21 cellular contexts compared by ENCODE assay signal in genomic region chr4:1003271-1004070, GRCh38. TPM values are rescaled to one million over a fixed set of nuclear protein-coding genes. Genes with fewer than 3 reads are reported as not detected.
A peak's percentile ranks its signal among the peaks of the same experiment; 100 is the strongest.
DNase-seq lines count a peak whose midpoint lies in the region; ATAC-seq and TF ChIP-seq lines count a peak whose summit lies in the region.
"Had no signal": no experiment of that assay in that cellular context is flagged by ENCODE, and none has a peak within 500 bp of the region (broad histone marks: within the 10 kb centered on the region; RNA-seq: fewer than 3 reads in every experiment).

No MANE protein-coding gene starts in this region.

- H3K4me3 ChIP-seq in H7 (ENCODE audit: insufficient read depth, low read depth, low read length) (peak overlapping the region; percentile 29; the same call in 1 of the 2 replicates), ectodermal cell (ENCODE audit: insufficient read depth, low read depth, low read length) (peak overlapping the region; percentile 5), neural progenitor cell (peak overlapping the region; percentile 40)

- peaks cover 5% of the 10 kb centered on the region for H3K4me1 Mint-ChIP-seq in neural progenitor cell
- H3K4me1 Mint-ChIP-seq in natural killer cell treated with Interleukin-12 subunit alpha and Interleukin-12 subunit beta and Interleukin-15 and Interleukin-18, amount 100 ng/mL, for 72 hours (ENCODE audit: low read depth in 2 of 2) = peaks cover 0 to 4% of the 10 kb centered on the region in 2 donors

- H2AFZ ChIP-seq in neural progenitor cell (replicated peaks) = no peak overlapping the region

- no peaks in the 10 kb centered on the region for H3K36me3 ChIP-seq in H7 (replicated peaks; ENCODE audit: control insufficient read depth, insufficient read depth, low read length)
- no peaks in the 10 kb centered on the region for H3K36me3 ChIP-seq in ectodermal cell (ENCODE audit: control insufficient read depth, insufficient read depth, low read length)
- H3K36me3 ChIP-seq in neural progenitor cell = no peaks in the 10 kb centered on the region

- H3K9ac ChIP-seq in neural progenitor cell = no peak overlapping the region

- no peak for TF ChIP-seq CTCF in neural progenitor cell (IDR thresholded peaks at IDR 0.05)

- WGBS in ectodermal cell, 2 experiments = 32 to 33% methylated on average over 63 of the region's 63 CpGs

- H3K27me3 ChIP-seq in H7 (ENCODE audit: control insufficient read depth, insufficient read depth, low read length) = peaks cover 39% of the 10 kb centered on the region
- peaks cover 100% of the 10 kb centered on the region for H3K27me3 ChIP-seq in ectodermal cell (ENCODE audit: control insufficient read depth, insufficient read depth, low read length, poor library complexity, severe bottlenecking)
- H3K27me3 ChIP-seq in neural progenitor cell = peaks cover 100% of the 10 kb centered on the region

- H3K79me2 ChIP-seq in neural progenitor cell (ENCODE audit: low read depth) = no peaks in the 10 kb centered on the region

- H4K20me1 ChIP-seq in neural progenitor cell (ENCODE audit: low read depth) = peaks cover 33% of the 10 kb centered on the region

- no peak overlapping the region for H3K4me3 Mint-ChIP-seq in neural progenitor cell
- H3K4me3 Mint-ChIP-seq in natural killer cell treated with Interleukin-12 subunit alpha and Interleukin-12 subunit beta and Interleukin-15 and Interleukin-18, amount 100 ng/mL, for 72 hours = no peak overlapping the region
- H3K4me3 Mint-ChIP-seq: activated CD8-positive, alpha-beta T cell treated with anti-CD3 and anti-CD28 coated beads, Interleukin-2, amount 10 ng/mL, durations not matched to agents 7 days and 5 days; memory B cell had no signal

- DNase-seq in H7 (peak; percentile 87), neural progenitor cell (ENCODE audit: low spot score) (peak; percentile 62), DMS114 treated with DMSO at 0.1 percent for 48 hours (lab: John Stamatoyannopoulos, UW; ENCODE audit: unreplicated experiment) (no peak), T-helper 9 cell (no peak)
- no peak for DNase-seq in natural killer cell treated with Interleukin-12 subunit alpha and Interleukin-12 subunit beta and Interleukin-15 and Interleukin-18, amount 100 ng/mL, for 72 hours (ENCODE audit: low spot score)
- DNase-seq: activated CD8-positive, alpha-beta T cell treated with anti-CD3 and anti-CD28 coated beads, Interleukin-2, amount 10 ng/mL, durations not matched to agents 7 days and 5 days; activated naive CD4-positive, alpha-beta T cell treated with Interleukin-2 at 50 U/mL for 16 hours; activated T-cell treated with anti-CD3 and anti-CD28 coated beads, Interleukin-2, amount 50 U/mL, for 1 hour; amniotic stem cell; foreskin fibroblast; hippocampal formation; IMR-90; kidney glomerular epithelial cell; NCI-H1436; stimulated activated CD4-positive, alpha-beta T cell treated with anti-CD3 and anti-CD28 coated beads, Interleukin-12 subunit alpha, Interleukin-12 subunit beta, amount 100 ng/mL, for 4 hours; stimulated activated CD8-positive, alpha-beta memory T cell treated with anti-CD3 and anti-CD28 coated beads, Interleukin-4, amount 100 ng/mL, for 48 hours had no signal

- H3K27me3 Mint-ChIP-seq in neural progenitor cell (ENCODE audit: insufficient read depth, low read depth) = peaks cover 60% of the 10 kb centered on the region
- peaks cover 28 to 31% of the 10 kb centered on the region in 2 donors for H3K27me3 Mint-ChIP-seq in natural killer cell treated with Interleukin-12 subunit alpha and Interleukin-12 subunit beta and Interleukin-15 and Interleukin-18, amount 100 ng/mL, for 72 hours

- H3K9me3 Mint-ChIP-seq in neural progenitor cell = peaks cover 12% of the 10 kb centered on the region
- no peaks in the 10 kb centered on the region for H3K9me3 Mint-ChIP-seq in natural killer cell treated with Interleukin-12 subunit alpha and Interleukin-12 subunit beta and Interleukin-15 and Interleukin-18, amount 100 ng/mL, for 72 hours
- H3K9me3 Mint-ChIP-seq: memory B cell had no signal

- H3K27ac ChIP-seq in ectodermal cell (ENCODE audit: insufficient read depth, low read depth, low read length, poor library complexity, severe bottlenecking) (no peak overlapping the region), neural progenitor cell (no peak overlapping the region)
- H3K27ac ChIP-seq: epithelial cell of prostate, RWPE1 had no signal

- no peak overlapping the region for H3K27ac Mint-ChIP-seq in neural progenitor cell
- H3K27ac Mint-ChIP-seq in natural killer cell treated with Interleukin-12 subunit alpha and Interleukin-12 subunit beta and Interleukin-15 and Interleukin-18, amount 100 ng/mL, for 72 hours = no peak overlapping the region
- H3K27ac Mint-ChIP-seq: activated CD8-positive, alpha-beta T cell treated with anti-CD3 and anti-CD28 coated beads, Interleukin-2, amount 10 ng/mL, durations not matched to agents 7 days and 5 days; memory B cell had no signal

- H3K4me1 ChIP-seq in ectodermal cell (ENCODE audit: control insufficient read depth, insufficient read depth, low read length) (no peaks in the 10 kb centered on the region), neural progenitor cell (peaks cover 5% of the 10 kb centered on the region)

- H3K9me3 ChIP-seq in ectodermal cell (ENCODE audit: control insufficient read depth, low read length) = no peaks in the 10 kb centered on the region
- no peaks in the 10 kb centered on the region for H3K9me3 ChIP-seq in neural progenitor cell (ENCODE audit: low read depth)

- peaks cover 4% of the 10 kb centered on the region for H3K36me3 Mint-ChIP-seq in neural progenitor cell
- H3K36me3 Mint-ChIP-seq in natural killer cell treated with Interleukin-12 subunit alpha and Interleukin-12 subunit beta and Interleukin-15 and Interleukin-18, amount 100 ng/mL, for 72 hours = peaks cover 5% of the 10 kb centered on the region
- H3K36me3 Mint-ChIP-seq: memory B cell had no signal

- H3K4me2 ChIP-seq in neural progenitor cell = peak overlapping the region; percentile 72

- ATAC-seq in natural killer cell treated with Interleukin-12 subunit alpha and Interleukin-12 subunit beta and Interleukin-15 and Interleukin-18, amount 100 ng/mL, for 72 hours = no peak
- ATAC-seq: activated CD4-positive, CD25-positive, alpha-beta regulatory T cell treated with anti-CD3 and anti-CD28 coated beads, Interleukin-2, amount 50 U/mL, for 24 hours; activated CD8-positive, alpha-beta T cell treated with anti-CD3 and anti-CD28 coated beads, Interleukin-2, amount 10 ng/mL, durations not matched to agents 7 days and 5 days had no signal

- no peaks in the 10 kb centered on the region for H3F3A ChIP-seq in neural progenitor cell (ENCODE audit: low read depth)

RNA-seq across cellular contexts. Expression of gene FGFRL1, which starts 8.0 kb away (rescaled TPM):
- 23.3 and 39.1 TPM in 2 replicates for total RNA-seq in H7 (2014; rRNA removed; shearing (Covaris generic))
- polyA plus RNA-seq in ectodermal cell (2013, experiment 1 of 4) = 9.9 TPM
- polyA plus RNA-seq in ectodermal cell (2013, experiment 2 of 4) = 13.8 TPM
- 12.4 TPM for polyA plus RNA-seq in ectodermal cell (2013, experiment 3 of 4)
- polyA plus RNA-seq in ectodermal cell (2013, experiment 4 of 4) = 13.9 TPM
- 9.6 and 27.4 TPM in 2 replicates for total RNA-seq in neural progenitor cell (ENCODE audit: low replicate concordance)
- total RNA-seq in natural killer cell treated with Interleukin-12 subunit alpha and Interleukin-12 subunit beta and Interleukin-15 and Interleukin-18, amount 100 ng/mL, for 72 hours = 10 to 100 TPM; 15.2 to 16.6 TPM

RNA-seq across cellular contexts. Expression of gene SLC26A1, which starts 10.3 kb away (rescaled TPM):
- total RNA-seq in H7 (2014; rRNA removed; shearing (Covaris generic)) = 0.03 and 0.30 TPM in 2 replicates
- polyA plus RNA-seq in ectodermal cell (2013, experiment 1 of 4) = 0.24 TPM
- polyA plus RNA-seq in ectodermal cell (2013, experiment 2 of 4) = 0.09 TPM
- 0.21 TPM for polyA plus RNA-seq in ectodermal cell (2013, experiment 3 of 4)
- 0.28 TPM for polyA plus RNA-seq in ectodermal cell (2013, experiment 4 of 4)
- total RNA-seq in neural progenitor cell (ENCODE audit: low replicate concordance) = 0.19 TPM in 1 of 2 replicates, not detected in the other
- under 1 TPM in 1 of 2 donors, not detected in 1; 0.88 TPM for total RNA-seq in natural killer cell treated with Interleukin-12 subunit alpha and Interleukin-12 subunit beta and Interleukin-15 and Interleukin-18, amount 100 ng/mL, for 72 hours
- total RNA-seq: IMR-90 had no signal

RNA-seq across cellular contexts. Expression of gene IDUA, which starts 16.6 kb away (rescaled TPM):
- 4.6 TPM in 2 replicates for total RNA-seq in H7 (2014; rRNA removed; shearing (Covaris generic))
- 2.9 TPM for polyA plus RNA-seq in ectodermal cell (2013, experiment 1 of 4)
- 4.0 TPM for polyA plus RNA-seq in ectodermal cell (2013, experiment 2 of 4)
- 4.5 TPM for polyA plus RNA-seq in ectodermal cell (2013, experiment 3 of 4)
- polyA plus RNA-seq in ectodermal cell (2013, experiment 4 of 4) = 3.4 TPM
- total RNA-seq in neural progenitor cell (ENCODE audit: low replicate concordance) = 0.47 and 10.7 TPM in 2 replicates
- total RNA-seq in natural killer cell treated with Interleukin-12 subunit alpha and Interleukin-12 subunit beta and Interleukin-15 and Interleukin-18, amount 100 ng/mL, for 72 hours = 10 to 100 TPM; 15.7 to 17.5 TPM

RNA-seq across cellular contexts. Expression of gene DGKQ, which starts 30.1 kb away (rescaled TPM):
- 19.4 and 26.7 TPM in 2 replicates for total RNA-seq in H7 (2014; rRNA removed; shearing (Covaris generic))
- 7.3 TPM for polyA plus RNA-seq in ectodermal cell (2013, experiment 1 of 4)
- polyA plus RNA-seq in ectodermal cell (2013, experiment 2 of 4) = 8.4 TPM
- 7.0 TPM for polyA plus RNA-seq in ectodermal cell (2013, experiment 3 of 4)
- polyA plus RNA-seq in ectodermal cell (2013, experiment 4 of 4) = 8.3 TPM
- 5.1 and 16.0 TPM in 2 replicates for total RNA-seq in neural progenitor cell (ENCODE audit: low replicate concordance)
- 10 to 100 TPM; 15.4 to 19.6 TPM for total RNA-seq in natural killer cell treated with Interleukin-12 subunit alpha and Interleukin-12 subunit beta and Interleukin-15 and Interleukin-18, amount 100 ng/mL, for 72 hours

Comparison
In these comparisons a context has a peak if more than half of its experiments do, and no peak if none do; other contexts are left out.
1. DNase-seq: peak in H7 (single experiment) and neural progenitor cell (single experiment); none in DMS114 treated with DMSO at 0.1 percent for 48 hours (single experiment), natural killer cell treated with Interleukin-12 subunit alpha and Interleukin-12 subunit beta and Interleukin-15 and Interleukin-18, amount 100 ng/mL, for 72 hours (single experiment) and T-helper 9 cell (single experiment).
2. Peak in every context shown above with its lines, with median percentiles within 50 percentile points of each other: H3K4me3 ChIP-seq.